Comparison of ENCODE assay signal across 23 cellular contexts in the genomic region with DNA sequence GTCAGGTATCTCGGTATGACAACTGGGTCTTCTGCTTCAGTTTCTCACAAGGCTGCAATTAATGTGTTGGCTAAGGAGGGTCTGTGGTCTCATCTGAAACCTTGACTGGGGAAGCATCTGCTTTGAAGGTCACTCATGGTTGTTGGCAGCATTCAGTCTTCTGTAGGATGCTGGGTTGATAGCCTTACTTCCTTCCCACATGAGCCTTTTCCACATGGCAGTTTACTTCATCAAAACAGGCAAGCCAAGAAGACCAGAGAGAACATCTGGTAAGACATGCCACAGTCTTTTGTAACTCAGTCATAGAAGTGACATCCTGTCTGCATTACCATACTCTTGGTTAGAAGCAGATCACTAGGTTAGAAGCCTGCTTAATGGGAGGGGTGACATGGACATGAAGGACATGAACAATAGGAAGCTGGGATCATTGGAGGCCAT. TPM values are rescaled to one million over a fixed set of nuclear protein-coding genes. Genes with fewer than 3 reads are reported as not detected.
"Had no signal": no experiment of that assay in that cellular context is flagged by ENCODE, and none has a peak within 500 bp of the region (broad histone marks: within the 10 kb centered on the region; RNA-seq: fewer than 3 reads in every experiment).

No MANE protein-coding gene starts in this region.

- H3K27ac ChIP-seq: colonic mucosa, tibial artery, WERI-Rb-1 had no signal

- H3K27me3 Mint-ChIP-seq: activated naive CD8-positive, alpha-beta T cell treated with anti-CD3 and anti-CD28 coated beads, Interleukin-2, amount 10 ng/mL, durations not matched to agents 7 days and 5 days had no signal

- H3K4me3 Mint-ChIP-seq: activated naive CD8-positive, alpha-beta T cell treated with anti-CD3 and anti-CD28 coated beads, Interleukin-2, amount 10 ng/mL, durations not matched to agents 7 days and 5 days; brain; nephron progenitor cell had no signal

- H3K4me3 ChIP-seq: colonic mucosa, lung, tibial artery had no signal

- H3K9me3 ChIP-seq: colonic mucosa, tibial artery had no signal

- H3K27ac Mint-ChIP-seq: activated naive CD8-positive, alpha-beta T cell treated with anti-CD3 and anti-CD28 coated beads, Interleukin-2, amount 10 ng/mL, durations not matched to agents 7 days and 5 days; brain had no signal

- DNase-seq: activated CD4-positive, alpha-beta T cell treated with anti-CD3 and anti-CD28 coated beads for 1 hour; activated naive CD4-positive, alpha-beta T cell; activated naive CD8-positive, alpha-beta T cell treated with anti-CD3 and anti-CD28 coated beads, Interleukin-2, amount 10 ng/mL, durations not matched to agents 7 days and 5 days; caudate nucleus; colonic mucosa; foreskin melanocyte; glutamatergic neuron; hypothalamus; kidney; nephron progenitor cell; occipital lobe; posterior cingulate gyrus; stimulated activated CD4-positive, alpha-beta T cell treated with anti-CD3 and anti-CD28 coated beads, Interleukin-1b, Interleukin-23, amount 100 ng/mL, for 48 hours; stimulated activated CD8-positive, alpha-beta memory T cell treated with anti-CD3 and anti-CD28 coated beads, Interleukin-4, amount 100 ng/mL, for 48 hours; stimulated activated naive CD8-positive, alpha-beta T cell treated with anti-CD3 and anti-CD28 coated beads, Interleukin-15, Interleukin-2, amounts not matched to agents 100 U/mL and 50 U/mL, for 24 hours; substantia nigra; T-helper 2 cell; tibial artery; WERI-Rb-1 had no signal

- H3K36me3 ChIP-seq: colonic mucosa, WERI-Rb-1 had no signal

- H3K9me3 Mint-ChIP-seq: activated naive CD8-positive, alpha-beta T cell treated with anti-CD3 and anti-CD28 coated beads, Interleukin-2, amount 10 ng/mL, durations not matched to agents 7 days and 5 days had no signal

- ATAC-seq: left lobe of liver; stimulated activated naive CD8-positive, alpha-beta T cell treated with anti-CD3 and anti-CD28 coated beads, Interleukin-15, Interleukin-2, amounts not matched to agents 100 U/mL and 50 U/mL, for 24 hours had no signal

- H3K27me3 ChIP-seq: colonic mucosa, tibial artery had no signal

- H3K4me1 ChIP-seq: colonic mucosa, tibial artery had no signal

RNA-seq across cellular contexts. Expression of gene ZCWPW2, which starts 57.6 kb away (rescaled TPM):
- total RNA-seq: epithelial cell of proximal tubule had no signal
